In the genomic region with DNA sequence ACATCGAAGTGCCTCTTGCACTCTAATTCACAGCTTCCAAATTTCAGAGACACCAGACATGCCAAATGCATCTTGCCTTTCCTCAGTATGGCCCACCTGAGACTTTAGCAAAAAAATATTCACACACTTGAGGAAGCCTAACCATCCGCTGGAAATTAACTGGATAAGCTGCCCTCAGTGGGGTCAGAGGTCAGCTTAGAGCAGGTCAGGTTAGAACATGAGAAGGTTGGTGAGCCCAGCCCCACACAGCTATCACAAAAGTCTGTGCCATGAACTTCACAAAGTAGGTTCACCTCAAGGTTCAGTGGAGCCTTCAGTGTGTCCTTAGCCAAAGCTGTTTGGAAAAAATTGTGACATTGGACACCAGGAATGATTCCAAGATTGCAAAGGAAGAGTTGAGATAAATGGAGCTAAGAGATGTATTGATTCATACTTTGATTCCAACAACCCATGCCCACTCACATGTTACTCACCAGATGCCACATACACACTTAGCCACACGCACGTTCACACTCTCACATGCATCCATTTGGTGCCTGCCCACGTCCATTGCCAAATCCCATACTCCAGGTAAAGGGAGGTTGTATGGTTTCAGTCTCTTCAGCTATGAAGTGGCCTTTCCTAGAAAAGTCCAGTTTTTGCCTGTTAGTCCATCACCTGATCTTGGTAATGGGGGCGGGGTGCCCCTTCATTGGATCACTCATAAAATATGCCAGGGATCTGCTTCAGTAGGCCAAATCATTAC, we compare ENCODE assay signal across 18 cellular contexts. TPM values are rescaled to one million over a fixed set of nuclear protein-coding genes. Genes with fewer than 3 reads are reported as not detected.
A peak's percentile ranks its signal among the peaks of the same experiment; 100 is the strongest.
DNase-seq lines count a peak whose midpoint lies in the region; ATAC-seq, FAIRE-seq and TF ChIP-seq lines count a peak whose summit lies in the region.
"Had no signal": no experiment of that assay in that cellular context is flagged by ENCODE, and none has a peak within 500 bp of the region (broad histone marks: within the 10 kb centered on the region; RNA-seq: fewer than 3 reads in every experiment).

No MANE protein-coding gene starts in this region.

- no peaks in the 10 kb centered on the region for H3K9me1 ChIP-seq in K562 (ENCODE audit: control insufficient read depth, insufficient read depth, low read length)

- POLR2A ChIA-PET in K562 (lab: Yijun Ruan, JAX): interaction anchor here (0.6 to 1.2 kb wide), 4 partner anchors 10 to 110 kb away, joined by 3 to 4 read pairs (median 3); no protein-coding TSS in a partner anchor

- no peaks in the 10 kb centered on the region for H3K27me3 Mint-ChIP-seq in activated T-cell treated with anti-CD3 and anti-CD28 coated beads, Interleukin-2, amount 50 U/mL, for 24 hours
- H3K27me3 Mint-ChIP-seq in IgD-negative memory B cell (no peaks in the 10 kb centered on the region), neural crest cell (ENCODE audit: low read depth) (no peaks in the 10 kb centered on the region)

- CTCF ChIA-PET in K562 (lab: Yijun Ruan, JAX; ENCODE audit: low intra/inter-chr PET ratio): no interaction called here

- FAIRE-seq in K562 (lab: Jason Lieb, UNC): no peak
- FAIRE-seq: TTC549 had no signal

- no peak overlapping the region for H3K27ac ChIP-seq in K562 (ENCODE audit: extremely low read depth, low read depth, low read length)
- H3K27ac ChIP-seq: right atrium auricular region, thoracic aorta had no signal

- no TSS peak for BruUV-seq in K562 (replicated peaks; lab: Mats Ljungman, UMichigan)

- DNase-seq in activated T-cell treated with anti-CD3 and anti-CD28 coated beads, Interleukin-2, amount 50 U/mL, for 24 hours: no peak
- no peak for DNase-seq in activated T-cell treated with anti-CD3 and anti-CD28 coated beads, Interleukin-2, amount 50 U/mL, for 1 hour
- DNase-seq in K562 (ENCODE audit: extremely low read depth in 1 of 4, low spot score in 3 of 4): peak in 1 of 4 experiments; percentile 8
- DNase-seq in neural crest cell (ENCODE audit: low read depth, low spot score): no peak
- no peak for DNase-seq in A172 (ENCODE audit: low spot score)
- DNase-seq in NCI-H226: no peak
- no peak for DNase-seq in MG63
- DNase-seq: activated gamma-delta T cell; midbrain; NCI-H1092 treated with DMSO at 0.1 percent for 48 hours; NCI-H2029 treated with DMSO at 0.1 percent for 48 hours; NK-92 treated with Interleukin-12 subunit alpha and Interleukin-12 subunit beta, amount 100 ng/mL, for 24 hours; occipital lobe had no signal

- no peak overlapping the region for H3K4me2 ChIP-seq in K562 (ENCODE audit: insufficient read depth, low read length)

- H3K79me2 ChIP-seq in K562 (ENCODE audit: control insufficient read depth, insufficient read depth, low read length): no peaks in the 10 kb centered on the region

- TF ChIP-seq RAD21 in K562 (CRISPR knock-in tag; conservative IDR thresholded peaks at IDR 0.05 in 1 of 2, IDR thresholded peaks at IDR 0.05 in 1 of 2): no peak

- no peak for ATAC-seq in K562
- ATAC-seq: SK-N-SH treated with all-trans-retinoic acid at 6 μM for 48 hours had no signal

- no peak for TF ChIP-seq POLR2A in K562 (conservative IDR thresholded peaks at IDR 0.05)

- TF ChIP-seq EP300 in K562 (IDR thresholded peaks at IDR 0.05; ENCODE audit: low read length): no peak

- 80% methylated on average over 6 of the region's 6 CpGs for WGBS in K562 (ENCODE audit: insufficient coverage, low coverage, missing lambda C conversion rate)

- H3K36me3 ChIP-seq in K562 (ENCODE audit: control insufficient read depth, insufficient read depth, low read length) (peaks cover 9% of the 10 kb centered on the region; the same call in 1 of the 3 replicates), MG63 (no peaks in the 10 kb centered on the region)

- no peaks in the 10 kb centered on the region for H3K9me3 ChIP-seq in K562 (replicated peaks; ENCODE audit: control insufficient read depth, insufficient read depth, low read depth, low read length)
- no peaks in the 10 kb centered on the region for H3K9me3 ChIP-seq in MG63
- H3K9me3 ChIP-seq: right atrium auricular region, thoracic aorta had no signal

- H3K4me1 Mint-ChIP-seq in activated T-cell treated with anti-CD3 and anti-CD28 coated beads, Interleukin-2, amount 50 U/mL, for 24 hours (ENCODE audit: low read depth): peaks cover 42% of the 10 kb centered on the region
- peaks cover 9 to 19% (median 14%) of the 10 kb centered on the region in 3 donors for H3K4me1 Mint-ChIP-seq in IgD-negative memory B cell
- peaks cover 19% of the 10 kb centered on the region for H3K4me1 Mint-ChIP-seq in neural crest cell

- H3K9me3 Mint-ChIP-seq in activated T-cell treated with anti-CD3 and anti-CD28 coated beads, Interleukin-2, amount 50 U/mL, for 24 hours: no peaks in the 10 kb centered on the region
- H3K9me3 Mint-ChIP-seq in IgD-negative memory B cell (no peaks in the 10 kb centered on the region), neural crest cell (no peaks in the 10 kb centered on the region)

- intact Hi-C loops in K562 (cut with micrococcal nuclease): no loop called here

- in situ Hi-C loops in K562 (cut with MboI): no loop called here

- no peak overlapping the region for H3K4me3 Mint-ChIP-seq in activated T-cell treated with anti-CD3 and anti-CD28 coated beads, Interleukin-2, amount 50 U/mL, for 24 hours
- H3K4me3 Mint-ChIP-seq in IgD-negative memory B cell (peak overlapping the region in 2 of 4 donors; percentile 72 to 78), neural crest cell (peak overlapping the region; percentile 74)

- H3K36me3 Mint-ChIP-seq in activated T-cell treated with anti-CD3 and anti-CD28 coated beads, Interleukin-2, amount 50 U/mL, for 24 hours (ENCODE audit: low read depth): peaks cover 41% of the 10 kb centered on the region
- H3K36me3 Mint-ChIP-seq in IgD-negative memory B cell (no peaks in the 10 kb centered on the region), neural crest cell (ENCODE audit: low read depth) (no peaks in the 10 kb centered on the region)

- H3K27ac Mint-ChIP-seq in activated T-cell treated with anti-CD3 and anti-CD28 coated beads, Interleukin-2, amount 50 U/mL, for 24 hours: peak overlapping the region; percentile 99
- H3K27ac Mint-ChIP-seq in IgD-negative memory B cell (peak overlapping the region; percentile 98 to 100 (median 99)), neural crest cell (ENCODE audit: unreplicated experiment) (no peak overlapping the region)

- TF ChIP-seq CTCF in K562 (IDR thresholded peaks at IDR 0.05 in 2 of 3, conservative IDR thresholded peaks at IDR 0.05 in 1 of 3; ENCODE audit: insufficient read depth in 2 of 3, low read depth in 1 of 3, low read length in 3 of 3) (no peak), neural crest cell (conservative IDR thresholded peaks at IDR 0.05) (no peak)

- H3K27me3 ChIP-seq in K562 (ENCODE audit: control insufficient read depth in 2 of 2, insufficient read depth in 2 of 2, low read length in 2 of 2) (no peaks in the 10 kb centered on the region), MG63 (no peaks in the 10 kb centered on the region)
- H3K27me3 ChIP-seq: right atrium auricular region had no signal

- H3K4me3 ChIP-seq in K562 (no peak overlapping the region), MG63 (no peak overlapping the region)
- H3K4me3 ChIP-seq: right atrium auricular region, thoracic aorta had no signal

- H3K4me1 ChIP-seq in K562 (replicated peaks in 1 of 2; ENCODE audit: control insufficient read depth in 2 of 2, insufficient read depth in 2 of 2, low read length in 2 of 2): peaks cover 3 to 22% of the 10 kb centered on the region in 2 experiments; a peak in 4 of 5 replicates

- H2AFZ ChIP-seq in K562 (ENCODE audit: low read depth, low read length): no peak overlapping the region

- H4K20me1 ChIP-seq in K562 (replicated peaks; ENCODE audit: control insufficient read depth, insufficient read depth, low read length): no peaks in the 10 kb centered on the region

- peak overlapping the region in 1 of 2 experiments; percentile 19; a peak in 1 of 4 replicates for H3K9ac ChIP-seq in K562 (ENCODE audit: insufficient read depth in 1 of 2, low read depth in 2 of 2, low read length in 2 of 2)

RNA-seq across cellular contexts. Expression of gene BAK1, which starts 11.1 kb away (rescaled TPM):
- 40.6 TPM for polyA plus RNA-seq in IgD-negative memory B cell
- 5.4 and 22.3 TPM in 2 replicates for total RNA-seq in K562 (2011; cell fraction: chromatin; rRNA removed; ENCODE audit: low replicate concordance)
- 18.4 and 20.8 TPM in 2 replicates for total RNA-seq in K562 (2011; cell fraction: nucleolus; rRNA removed)
- 18.6 and 21.4 TPM in 2 replicates for total RNA-seq in K562 (2011; cell fraction: nucleoplasm; rRNA removed)
- total RNA-seq in K562 (2014; rRNA removed): 11.5 and 14.8 TPM in 2 replicates
- total RNA-seq in K562 (2014; rRNA removed; fragmentation: Illumina TruSeq; extraction: Trizol): 14.4 and 16.5 TPM in 2 replicates
- total RNA-seq in K562 (2015; rRNA removed; fragmentation: Illumina TruSeq; extraction: Trizol): 24.6 and 26.0 TPM in 2 replicates
- 28.2 and 30.7 TPM in 2 replicates for total RNA-seq in K562 (2021)
- polyA plus RNA-seq in K562 (2011; rRNA removed): 18.9 and 22.7 TPM in 2 replicates
- 27.6 and 36.1 TPM in 2 replicates for polyA plus RNA-seq in K562 (2011; cell fraction: cytosol; rRNA removed)
- 19.6 and 25.1 TPM in 2 replicates for polyA plus RNA-seq in K562 (2011; cell fraction: nucleus; rRNA removed)
- 23.7 and 26.4 TPM in 2 replicates for polyA plus RNA-seq in K562 (2012)
- 23.7 and 28.2 TPM in 2 replicates for polyA plus RNA-seq in K562 (2014; fragmentation: Illumina TruSeq; extraction: Trizol)
- polyA plus RNA-seq in K562 (2014; fragmentation: Nextera tagmentation; extraction: Ambion mirVana): 1 to 10 TPM; 5.4 to 9.7 TPM
- 24.1 and 26.2 TPM in 2 replicates for polyA plus RNA-seq in K562 (2014; rRNA removed)
- polyA minus RNA-seq in K562 (2011; rRNA and poly(A)+ RNA removed): 12.4 and 16.0 TPM in 2 replicates
- polyA minus RNA-seq in K562 (2011; cell fraction: cytosol; rRNA and poly(A)+ RNA removed): 16.0 and 18.0 TPM in 2 replicates
- 5.7 and 7.8 TPM in 2 replicates for polyA minus RNA-seq in K562 (2011; cell fraction: nucleus; rRNA and poly(A)+ RNA removed)
- total RNA-seq in neural crest cell: 29.9 and 32.9 TPM in 2 replicates
- 23.1 and 27.1 TPM in 2 replicates for total RNA-seq in A172 (2014; rRNA removed; shearing (Covaris generic))
- total RNA-seq in MG63 (2014; rRNA removed; shearing (Covaris generic); ENCODE audit: low replicate concordance): 11.7 and 21.8 TPM in 2 replicates

RNA-seq across cellular contexts. Expression of gene ITPR3, which starts 52.1 kb away (rescaled TPM):
- 6.7 TPM for polyA plus RNA-seq in IgD-negative memory B cell
- 128 and 310 TPM in 2 replicates for total RNA-seq in K562 (2011; cell fraction: chromatin; rRNA removed; ENCODE audit: low replicate concordance)
- total RNA-seq in K562 (2011; cell fraction: nucleolus; rRNA removed): 120 and 148 TPM in 2 replicates
- 89.0 and 102 TPM in 2 replicates for total RNA-seq in K562 (2011; cell fraction: nucleoplasm; rRNA removed)
- total RNA-seq in K562 (2014; rRNA removed): 13.2 and 17.2 TPM in 2 replicates
- total RNA-seq in K562 (2014; rRNA removed; fragmentation: Illumina TruSeq; extraction: Trizol): 4.9 and 7.0 TPM in 2 replicates
- 7.0 and 7.7 TPM in 2 replicates for total RNA-seq in K562 (2015; rRNA removed; fragmentation: Illumina TruSeq; extraction: Trizol)
- 31.2 and 35.7 TPM in 2 replicates for total RNA-seq in K562 (2021)
- polyA plus RNA-seq in K562 (2011; rRNA removed): 14.7 and 22.4 TPM in 2 replicates
- 15.6 and 18.8 TPM in 2 replicates for polyA plus RNA-seq in K562 (2011; cell fraction: cytosol; rRNA removed)
- 187 and 251 TPM in 2 replicates for polyA plus RNA-seq in K562 (2011; cell fraction: nucleus; rRNA removed)
- polyA plus RNA-seq in K562 (2012): 14.4 and 17.4 TPM in 2 replicates
- 20.5 and 22.0 TPM in 2 replicates for polyA plus RNA-seq in K562 (2014; fragmentation: Illumina TruSeq; extraction: Trizol)
- under 1 TPM; 0.39 to 0.73 TPM for polyA plus RNA-seq in K562 (2014; fragmentation: Nextera tagmentation; extraction: Ambion mirVana)
- 20.9 and 23.7 TPM in 2 replicates for polyA plus RNA-seq in K562 (2014; rRNA removed)
- polyA minus RNA-seq in K562 (2011; rRNA and poly(A)+ RNA removed): 18.8 and 19.6 TPM in 2 replicates
- 19.1 and 27.6 TPM in 2 replicates for polyA minus RNA-seq in K562 (2011; cell fraction: cytosol; rRNA and poly(A)+ RNA removed)
- 48.7 and 51.2 TPM in 2 replicates for polyA minus RNA-seq in K562 (2011; cell fraction: nucleus; rRNA and poly(A)+ RNA removed)
- 16.0 TPM in 2 replicates for total RNA-seq in neural crest cell
- total RNA-seq in A172 (2014; rRNA removed; shearing (Covaris generic)): 57.5 and 59.8 TPM in 2 replicates
- total RNA-seq in MG63 (2014; rRNA removed; shearing (Covaris generic); ENCODE audit: low replicate concordance): 7.1 and 14.5 TPM in 2 replicates
